16 cellular contexts compared by ENCODE assay signal in the genomic region with DNA sequence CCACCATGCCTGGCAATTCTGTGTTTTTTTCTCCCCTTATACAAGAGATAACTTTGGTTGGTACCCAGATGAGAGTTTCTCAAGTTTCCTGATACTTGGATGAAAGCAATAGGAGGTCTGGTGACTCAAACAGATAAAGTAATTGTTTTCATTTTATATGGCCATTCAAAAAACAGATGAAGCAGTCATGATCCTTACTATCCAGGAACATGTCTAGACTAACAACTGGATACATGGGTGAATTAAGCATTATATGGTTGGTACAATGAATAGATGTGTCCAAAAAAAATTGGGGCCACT. TPM values are rescaled to one million over a fixed set of nuclear protein-coding genes. Genes with fewer than 3 reads are reported as not detected.
DNase-seq lines count a peak whose midpoint lies in the region; ATAC-seq and TF ChIP-seq lines count a peak whose summit lies in the region.
"Had no signal": no experiment of that assay in that cellular context is flagged by ENCODE, and none has a peak within 500 bp of the region (broad histone marks: within the 10 kb centered on the region; RNA-seq: fewer than 3 reads in every experiment).

No MANE protein-coding gene starts in this region.

- no peak for ATAC-seq in activated naive CD8-positive, alpha-beta T cell treated with anti-CD3 and anti-CD28 coated beads, Interleukin-2, amount 50 U/mL, for 24 hours
- ATAC-seq in HG03039 (IDR thresholded peaks at IDR 0.05; ENCODE audit: unreplicated experiment), result no peak
- ATAC-seq: lower lobe of right lung had no signal

- no peaks in the 10 kb centered on the region for H3K27me3 ChIP-seq in GM06990 (replicated peaks; ENCODE audit: control insufficient read depth, insufficient read depth, low read length)
- no peaks in the 10 kb centered on the region for H3K27me3 ChIP-seq in osteoblast (ENCODE audit: insufficient read depth, low read length)

- no peak overlapping the region for H3K4me3 Mint-ChIP-seq in activated CD4-positive, alpha-beta T cell treated with anti-CD3 and anti-CD28 coated beads, Interleukin-2, amount 10 ng/mL, durations not matched to agents 24 days and 14 days
- peak overlapping the region; percentile 16 for H3K4me3 Mint-ChIP-seq in activated naive CD8-positive, alpha-beta T cell treated with anti-CD3 and anti-CD28 coated beads, Interleukin-2, amount 50 U/mL, for 24 hours

- H3K9me3 ChIP-seq in osteoblast (ENCODE audit: low read depth, low read length), result no peaks in the 10 kb centered on the region
- H3K9me3 ChIP-seq: lower lobe of right lung had no signal

- peaks cover 7% of the 10 kb centered on the region for H4K20me1 ChIP-seq in osteoblast (ENCODE audit: insufficient read depth, low read length)

- H3K27ac Mint-ChIP-seq in activated CD4-positive, alpha-beta T cell treated with anti-CD3 and anti-CD28 coated beads, Interleukin-2, amount 10 ng/mL, durations not matched to agents 24 days and 14 days, result peak overlapping the region; percentile 66
- H3K27ac Mint-ChIP-seq in activated naive CD8-positive, alpha-beta T cell treated with anti-CD3 and anti-CD28 coated beads, Interleukin-2, amount 50 U/mL, for 24 hours, result peak overlapping the region; percentile 83

- H3K79me2 ChIP-seq in osteoblast (ENCODE audit: insufficient read depth, low read length), result peaks cover 86% of the 10 kb centered on the region

- H3K27me3 Mint-ChIP-seq in activated CD4-positive, alpha-beta T cell treated with anti-CD3 and anti-CD28 coated beads, Interleukin-2, amount 10 ng/mL, durations not matched to agents 24 days and 14 days, result no peaks in the 10 kb centered on the region
- no peaks in the 10 kb centered on the region for H3K27me3 Mint-ChIP-seq in activated naive CD8-positive, alpha-beta T cell treated with anti-CD3 and anti-CD28 coated beads, Interleukin-2, amount 50 U/mL, for 24 hours

- DNase-seq in activated CD4-positive, alpha-beta T cell treated with anti-CD3 and anti-CD28 coated beads, Interleukin-2, amount 10 ng/mL, durations not matched to agents 24 days and 14 days, result no peak
- no peak for DNase-seq in activated CD4-positive, alpha-beta T cell treated with anti-CD3 and anti-CD28 coated beads, Interleukin-2, amount 50 U/mL, for 48 hours
- DNase-seq in GM06990 (ENCODE audit: extremely low read depth, insufficient read length) (peak; percentile 37), osteoblast (ENCODE audit: insufficient read length, low spot score, missing footprints) (peak; percentile 48), Ammon's horn (ENCODE audit: low spot score) (no peak), GM19240 (ENCODE audit: insufficient read length, low spot score) (no peak)
- DNase-seq in activated naive CD8-positive, alpha-beta T cell treated with anti-CD3 and anti-CD28 coated beads, Interleukin-2, amount 50 U/mL, for 24 hours, result no peak
- DNase-seq: 8988T; dermis blood vessel endothelial cell; lower lobe of right lung; NCI-H1417; NCI-H526 treated with DMSO at 0.1 percent for 48 hours; retina; RPMI8226; stimulated activated CD4-positive, alpha-beta T cell treated with anti-CD3 and anti-CD28 coated beads, Interleukin-4, amount 100 ng/mL, for 1 hour had no signal

- H3K36me3 Mint-ChIP-seq in activated CD4-positive, alpha-beta T cell treated with anti-CD3 and anti-CD28 coated beads, Interleukin-2, amount 10 ng/mL, durations not matched to agents 24 days and 14 days (ENCODE audit: low read depth), result peaks cover 89% of the 10 kb centered on the region
- H3K36me3 Mint-ChIP-seq in activated naive CD8-positive, alpha-beta T cell treated with anti-CD3 and anti-CD28 coated beads, Interleukin-2, amount 50 U/mL, for 24 hours (ENCODE audit: low read depth), result peaks cover 77% of the 10 kb centered on the region

- H3K4me1 ChIP-seq in osteoblast (ENCODE audit: insufficient read depth, low read length), result peaks cover 11% of the 10 kb centered on the region
- H3K4me1 ChIP-seq: lower lobe of right lung had no signal

- H2AFZ ChIP-seq in osteoblast (ENCODE audit: low read length), result no peak overlapping the region

- no peak overlapping the region for H3K27ac ChIP-seq in osteoblast (ENCODE audit: low read depth, low read length)
- H3K27ac ChIP-seq: lower lobe of right lung had no signal

- intact Hi-C loops in activated CD4-positive, alpha-beta T cell treated with anti-CD3 and anti-CD28 coated beads, Interleukin-2, amount 10 ng/mL, durations not matched to agents 24 days and 14 days (cut with micrococcal nuclease), result loop anchor here (10.0 kb wide), 1 partner anchor 1434 kb away; no protein-coding TSS in a partner anchor

- no peak overlapping the region for H3K4me3 ChIP-seq in GM06990 (replicated peaks; ENCODE audit: low read depth, low read length)
- H3K4me3 ChIP-seq in osteoblast (ENCODE audit: insufficient read depth, low read length), result no peak overlapping the region
- H3K4me3 ChIP-seq: lower lobe of right lung had no signal

- TF ChIP-seq CTCF in GM06990 (IDR thresholded peaks at IDR 0.05; ENCODE audit: insufficient read depth, low read length, poor library complexity, severe bottlenecking) (no peak), osteoblast (IDR thresholded peaks at IDR 0.05; ENCODE audit: extremely low read depth, low read depth, low read length) (no peak)

- H3K9me3 Mint-ChIP-seq in activated CD4-positive, alpha-beta T cell treated with anti-CD3 and anti-CD28 coated beads, Interleukin-2, amount 10 ng/mL, durations not matched to agents 24 days and 14 days, result peaks cover 13% of the 10 kb centered on the region
- H3K9me3 Mint-ChIP-seq in activated naive CD8-positive, alpha-beta T cell treated with anti-CD3 and anti-CD28 coated beads, Interleukin-2, amount 50 U/mL, for 24 hours, result peaks cover 3% of the 10 kb centered on the region

- no peak overlapping the region for H3K4me2 ChIP-seq in osteoblast (ENCODE audit: insufficient read depth, low read length)

- H3K4me1 Mint-ChIP-seq in activated CD4-positive, alpha-beta T cell treated with anti-CD3 and anti-CD28 coated beads, Interleukin-2, amount 10 ng/mL, durations not matched to agents 24 days and 14 days, result peaks cover 35% of the 10 kb centered on the region
- H3K4me1 Mint-ChIP-seq in activated naive CD8-positive, alpha-beta T cell treated with anti-CD3 and anti-CD28 coated beads, Interleukin-2, amount 50 U/mL, for 24 hours, result peaks cover 66% of the 10 kb centered on the region

- H3K36me3 ChIP-seq in GM06990 (ENCODE audit: control insufficient read depth, insufficient read depth, low read length) (peaks cover 6% of the 10 kb centered on the region), osteoblast (ENCODE audit: insufficient read depth, low read length) (peaks cover 37% of the 10 kb centered on the region)

RNA-seq across cellular contexts. Expression of a gene that starts 8.5 kb away (rescaled TPM):
- total RNA-seq in activated CD4-positive, alpha-beta T cell treated with anti-CD3 and anti-CD28 coated beads, Interleukin-2, amount 10 ng/mL, durations not matched to agents 24 days and 14 days, result 21.6 and 25.1 TPM in 2 replicates
- 11.9 and 14.1 TPM in 2 replicates for total RNA-seq in osteoblast

RNA-seq across cellular contexts. Expression of a gene that starts 53.1 kb away (rescaled TPM):
- total RNA-seq in activated CD4-positive, alpha-beta T cell treated with anti-CD3 and anti-CD28 coated beads, Interleukin-2, amount 10 ng/mL, durations not matched to agents 24 days and 14 days, result 18.8 and 20.4 TPM in 2 replicates
- total RNA-seq in osteoblast, result 5.1 and 5.6 TPM in 2 replicates

Comparison
In these comparisons a context has a peak if more than half of its experiments do, and no peak if none do; other contexts are left out.
1. DNase-seq: peak in GM06990 (single experiment) and osteoblast (single experiment); none in activated CD4-positive, alpha-beta T cell treated with anti-CD3 and anti-CD28 coated beads, Interleukin-2, amount 10 ng/mL, durations not matched to agents 24 days and 14 days (single experiment), activated CD4-positive, alpha-beta T cell treated with anti-CD3 and anti-CD28 coated beads, Interleukin-2, amount 50 U/mL, for 48 hours (0 of 2), activated naive CD8-positive, alpha-beta T cell treated with anti-CD3 and anti-CD28 coated beads, Interleukin-2, amount 50 U/mL, for 24 hours (single experiment), Ammon's horn (single experiment) and GM19240 (single experiment).